2 cellular contexts compared by ENCODE assay signal in genomic region chr20:44414346-44414714, GRCh38.
TF ChIP-seq lines count a peak whose summit lies in the region.

No MANE protein-coding gene starts in this region.

TF ChIP-seq in H1, 55 proteins besides CTCF, POLR2A, EP300 and RAD21:
- no peak for TF ChIP-seq EGR1 (IDR thresholded peaks at IDR 0.05; ENCODE audit: borderline replicate concordance, low read depth, low read length)
- no peak for TF ChIP-seq TAF1 (IDR thresholded peaks at IDR 0.05; ENCODE audit: low read depth, low read length)
- no peak for TF ChIP-seq EZH2 (IDR thresholded peaks at IDR 0.05; ENCODE audit: low read depth, low read length, severe bottlenecking)
- no peak for TF ChIP-seq ZNF274 (IDR thresholded peaks at IDR 0.05; ENCODE audit: borderline replicate concordance, extremely low read depth, low read length)

TF ChIP-seq in WTC11, 78 proteins besides CTCF, POLR2A, EP300 and RAD21:
- TF ChIP-seq MAX (CRISPR knock-in tag; IDR thresholded peaks at IDR 0.05), result no peak
- no peak for TF ChIP-seq ATF2 (CRISPR knock-in tag; IDR thresholded peaks at IDR 0.05; ENCODE audit: borderline replicate concordance, low read depth)
- TF ChIP-seq ZNF317 (CRISPR knock-in tag; IDR thresholded peaks at IDR 0.05; ENCODE audit: borderline replicate concordance, low read depth), result no peak
- no peak for TF ChIP-seq ZNF671 (CRISPR knock-in tag; IDR thresholded peaks at IDR 0.05)
- no peak for TF ChIP-seq E2F4 (CRISPR knock-in tag; IDR thresholded peaks at IDR 0.05; ENCODE audit: borderline replicate concordance, low read depth)
- TF ChIP-seq EMX1 (CRISPR knock-in tag; IDR thresholded peaks at IDR 0.05), result no peak
- no peak for TF ChIP-seq E2F5 (CRISPR knock-in tag; IDR thresholded peaks at IDR 0.05)
- TF ChIP-seq TCF7 (CRISPR knock-in tag; IDR thresholded peaks at IDR 0.05; ENCODE audit: low read depth), result no peak
- TF ChIP-seq NR1H2 (CRISPR knock-in tag; IDR thresholded peaks at IDR 0.05), result no peak
- TF ChIP-seq ERG (CRISPR knock-in tag; IDR thresholded peaks at IDR 0.05), result no peak
- no peak for TF ChIP-seq JAZF1 (CRISPR knock-in tag; IDR thresholded peaks at IDR 0.05)
- TF ChIP-seq PRRX2 (CRISPR knock-in tag; IDR thresholded peaks at IDR 0.05), result no peak
- no peak for TF ChIP-seq NFYB (CRISPR knock-in tag; conservative IDR thresholded peaks at IDR 0.05; ENCODE audit: low read depth)
- TF ChIP-seq NR3C1 (CRISPR knock-in tag; conservative IDR thresholded peaks at IDR 0.05; ENCODE audit: low read depth), result no peak
- TF ChIP-seq ZNF423 (CRISPR knock-in tag; IDR thresholded peaks at IDR 0.05), result no peak
